ENCODE assay signal across 22 cellular contexts in genomic region chr10:23293973-23294372, GRCh38. TPM values are rescaled to one million over a fixed set of nuclear protein-coding genes. Genes with fewer than 3 reads are reported as not detected.
"Had no signal": no experiment of that assay in that cellular context is flagged by ENCODE, and none has a peak within 500 bp of the region (broad histone marks: within the 10 kb centered on the region; RNA-seq: fewer than 3 reads in every experiment).

No MANE protein-coding gene starts in this region.

- ATAC-seq: heart left ventricle, right cardiac atrium, upper lobe of right lung had no signal

- H3K27ac ChIP-seq: coronary artery, heart left ventricle, ovary, tibial artery, upper lobe of right lung, vagina had no signal

- H3K4me3 Mint-ChIP-seq: endodermal cell, naive B cell, nephron had no signal

- H3K36me3 ChIP-seq: heart left ventricle, ovary, tibial artery, upper lobe of right lung, vagina had no signal

- H3K4me1 Mint-ChIP-seq: endodermal cell, naive B cell, nephron had no signal

- H3K9me3 ChIP-seq: heart left ventricle, ovary, tibial artery, upper lobe of right lung, vagina had no signal

- H3K9me3 Mint-ChIP-seq: endodermal cell, naive B cell had no signal

- H3K4me1 ChIP-seq: heart left ventricle, tibial artery, upper lobe of right lung, vagina had no signal

- H3K27ac Mint-ChIP-seq: endodermal cell, naive B cell, nephron had no signal

- DNase-seq: effector CD4-positive, alpha-beta T cell; endodermal cell; foreskin melanocyte; heart left ventricle; mesendoderm; naive B cell; ovary; right cardiac atrium; small intestine; stimulated activated CD4-positive, alpha-beta T cell treated with anti-CD3 and anti-CD28 coated beads, Interleukin-12 subunit alpha, Interleukin-12 subunit beta, amount 100 ng/mL, for 4 hours; stimulated activated naive CD4-positive, alpha-beta T cell treated with Interleukin-2 at 50 U/mL for 16 hours; tibial artery; upper lobe of right lung had no signal

- H3K27me3 ChIP-seq: ovary, tibial artery, upper lobe of right lung, vagina had no signal

- H3K4me3 ChIP-seq: coronary artery, heart left ventricle, ovary, tibial artery, upper lobe of right lung, vagina had no signal

RNA-seq across cellular contexts. Expression of gene C10orf67, which starts 50.6 kb away (rescaled TPM):
- total RNA-seq: dermis microvascular lymphatic vessel endothelial cell, endodermal cell, endothelial cell of umbilical vein, kidney epithelial cell, liver, lung microvascular endothelial cell, posterior vena cava, vagina had no signal
